ENCODE assay signal across 35 cellular contexts in the genomic region with DNA sequence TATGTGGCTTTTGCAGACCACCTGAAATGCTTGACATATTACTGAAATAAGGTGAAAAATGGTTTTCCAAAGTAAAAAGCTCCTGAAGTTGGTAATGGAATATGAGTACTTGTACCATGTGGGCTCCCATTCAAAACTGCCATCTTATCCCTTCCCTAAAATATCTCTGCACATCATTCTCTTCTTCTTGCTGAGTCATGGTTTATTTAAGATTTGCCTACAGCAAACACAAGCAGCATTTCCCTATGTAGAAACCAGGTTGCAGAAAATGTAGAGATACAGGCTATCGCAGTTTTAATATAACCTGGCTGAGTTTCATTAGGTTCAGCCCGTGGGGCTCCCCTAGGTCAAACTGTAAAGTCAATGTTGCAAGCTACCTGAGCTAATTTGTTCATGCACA.
"Had no signal": no experiment of that assay in that cellular context is flagged by ENCODE, and none has a peak within 500 bp of the region (broad histone marks: within the 10 kb centered on the region; RNA-seq: fewer than 3 reads in every experiment).

No MANE protein-coding gene starts in this region.

- H3K27me3 ChIP-seq: brain microvascular endothelial cell, MG63 had no signal

- H3K36me3 Mint-ChIP-seq: activated naive CD8-positive, alpha-beta T cell treated with anti-CD3 and anti-CD28 coated beads for 36 hours had no signal

- H2AFZ ChIP-seq: PC-9 had no signal

- H3K4me3 ChIP-seq: MG63, PC-9 had no signal

- H3K27me3 Mint-ChIP-seq: activated CD8-positive, alpha-beta T cell treated with anti-CD3 and anti-CD28 coated beads for 36 hours; activated naive CD8-positive, alpha-beta T cell treated with anti-CD3 and anti-CD28 coated beads for 36 hours; activated T-helper 17 cell treated with anti-CD3 and anti-CD28 coated beads, Interleukin-2, amount 50 U/mL, for 72 hours had no signal

- H3K27ac Mint-ChIP-seq: activated CD8-positive, alpha-beta T cell treated with anti-CD3 and anti-CD28 coated beads for 36 hours; activated naive CD8-positive, alpha-beta T cell treated with anti-CD3 and anti-CD28 coated beads for 36 hours; activated T-cell treated with anti-CD3 and anti-CD28 coated beads, Interleukin-2, amount 50 U/mL, for 72 hours; activated T-helper 17 cell treated with anti-CD3 and anti-CD28 coated beads, Interleukin-2, amount 50 U/mL, for 72 hours had no signal

- DNase-seq: activated CD4-positive, alpha-beta T cell treated with anti-CD3 and anti-CD28 coated beads for 1 hour; activated CD4-positive, alpha-beta T cell treated with anti-CD3 and anti-CD28 coated beads for 48 hours; activated CD4-positive, CD25-positive, alpha-beta regulatory T cell; activated CD8-positive, alpha-beta T cell treated with anti-CD3 and anti-CD28 coated beads for 36 hours; activated effector memory CD4-positive, alpha-beta T cell treated with anti-CD3 and anti-CD28 coated beads, Interleukin-2, amount 50 U/mL, for 16 hours; activated naive CD4-positive, alpha-beta T cell; activated naive CD4-positive, alpha-beta T cell treated with anti-CD3 and anti-CD28 coated beads, Interleukin-2, amount 50 U/mL, for 16 hours; activated naive CD8-positive, alpha-beta T cell treated with anti-CD3 and anti-CD28 coated beads for 36 hours; activated T-cell treated with anti-CD3 and anti-CD28 coated beads, Interleukin-2, amount 50 U/mL, for 1 hour; activated T-cell treated with anti-CD3 and anti-CD28 coated beads, Interleukin-2, amount 50 U/mL, for 72 hours; amniotic stem cell; aorta; brain microvascular endothelial cell; central memory CD4-positive, alpha-beta T cell; Kasumi-1; MG63; NCI-H1048; NCI-H1105 treated with DMSO at 0.1 percent for 48 hours; NCI-H1436; NCI-H1694; NCI-H1930; NCI-H2081 treated with DMSO at 0.1 percent for 48 hours; NCI-H226; NCI-H446 treated with DMSO at 0.1 percent for 48 hours; NCI-H524; NCI-H748 treated with DMSO at 0.1 percent for 48 hours; NK-92 treated with Interleukin-12 subunit alpha and Interleukin-12 subunit beta, amount 100 ng/mL, for 24 hours; PC-9; SIG-M5; T1000; WERI-Rb-1 had no signal

- H3K4me1 Mint-ChIP-seq: activated naive CD8-positive, alpha-beta T cell treated with anti-CD3 and anti-CD28 coated beads for 36 hours; activated T-helper 17 cell treated with anti-CD3 and anti-CD28 coated beads, Interleukin-2, amount 50 U/mL, for 72 hours had no signal

- H3K27ac ChIP-seq: brain microvascular endothelial cell, PC-9, RWPE1, WERI-Rb-1 had no signal

- H3K4me3 Mint-ChIP-seq: activated CD8-positive, alpha-beta T cell treated with anti-CD3 and anti-CD28 coated beads for 36 hours; activated naive CD8-positive, alpha-beta T cell treated with anti-CD3 and anti-CD28 coated beads for 36 hours; activated T-cell treated with anti-CD3 and anti-CD28 coated beads, Interleukin-2, amount 50 U/mL, for 72 hours; activated T-helper 17 cell treated with anti-CD3 and anti-CD28 coated beads, Interleukin-2, amount 50 U/mL, for 72 hours had no signal

- H3K36me3 ChIP-seq: brain microvascular endothelial cell, MG63, WERI-Rb-1 had no signal

- FAIRE-seq: RCC 7860 had no signal

- ATAC-seq: activated CD8-positive, alpha-beta T cell treated with anti-CD3 and anti-CD28 coated beads for 36 hours; activated T-cell treated with anti-CD3 and anti-CD28 coated beads, Interleukin-2, amount 50 U/mL, for 72 hours; activated T-helper 17 cell treated with anti-CD3 and anti-CD28 coated beads, Interleukin-2, amount 50 U/mL, for 72 hours; Right ventricle myocardium inferior had no signal

- H3K4me2 ChIP-seq: PC-9 had no signal

- H3K9me3 ChIP-seq: MG63 had no signal

- H3K9me3 Mint-ChIP-seq: activated CD8-positive, alpha-beta T cell treated with anti-CD3 and anti-CD28 coated beads for 36 hours; activated T-helper 17 cell treated with anti-CD3 and anti-CD28 coated beads, Interleukin-2, amount 50 U/mL, for 72 hours had no signal
